6 cellular contexts compared by ENCODE assay signal in the genomic region with DNA sequence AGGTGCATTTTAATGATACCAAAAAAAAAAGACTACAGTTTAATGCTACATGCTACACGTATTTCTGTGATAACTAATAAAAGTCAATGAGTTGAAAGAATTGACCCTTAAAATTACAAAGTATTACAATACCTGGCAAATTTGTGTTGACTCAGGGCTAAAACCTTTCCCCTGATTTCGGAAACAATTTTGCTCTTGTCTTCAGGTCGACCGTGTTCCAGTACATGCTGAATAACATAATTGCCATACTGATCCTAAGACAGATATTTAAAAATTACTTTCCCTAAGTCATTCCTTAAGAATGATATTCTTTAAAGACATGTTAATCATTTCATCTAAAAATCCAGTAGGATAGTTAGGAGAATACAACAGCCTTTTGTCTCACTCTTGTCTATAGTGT.
"Had no signal": no experiment of that assay in that cellular context is flagged by ENCODE, and none has a peak within 500 bp of the region (broad histone marks: within the 10 kb centered on the region; RNA-seq: fewer than 3 reads in every experiment).

No MANE protein-coding gene starts in this region.

- DNase-seq: IMR-90, KBM-7, KG1 had no signal

- H3K27me3 Mint-ChIP-seq: IgD-negative memory B cell had no signal

- H3K9me3 Mint-ChIP-seq: IgD-negative memory B cell had no signal

- H3K4me3 Mint-ChIP-seq: IgD-negative memory B cell had no signal

- H3K4me3 ChIP-seq: K562 had no signal

- ATAC-seq: K562 had no signal

- H3K27ac ChIP-seq: HL-60 had no signal

- H3K4me1 Mint-ChIP-seq: IgD-negative memory B cell had no signal
